Comparison of ENCODE assay signal across 1 cellular context in genomic region chr1:63833346-63834065, GRCh38.
A peak's percentile ranks its signal among the peaks of the same experiment; 100 is the strongest.
TF ChIP-seq lines count a peak whose summit lies in the region.

No MANE protein-coding gene starts in this region.

TF ChIP-seq in K562, 482 proteins besides CTCF, POLR2A, EP300 and RAD21:
- TF ChIP-seq THRB (CRISPR knock-in tag; conservative IDR thresholded peaks at IDR 0.05): no peak
- no peak for TF ChIP-seq ZNF644 (tag; IDR thresholded peaks at IDR 0.05; ENCODE audit: low read depth)
- TF ChIP-seq ZNF316 (IDR thresholded peaks at IDR 0.05): 0 out of 2 replicates have a peak, but pooled peaks have one; percentile 7
TF ChIP-seq in K562: peak in this region for 1.
